1 cellular context compared by ENCODE assay signal in the genomic region with DNA sequence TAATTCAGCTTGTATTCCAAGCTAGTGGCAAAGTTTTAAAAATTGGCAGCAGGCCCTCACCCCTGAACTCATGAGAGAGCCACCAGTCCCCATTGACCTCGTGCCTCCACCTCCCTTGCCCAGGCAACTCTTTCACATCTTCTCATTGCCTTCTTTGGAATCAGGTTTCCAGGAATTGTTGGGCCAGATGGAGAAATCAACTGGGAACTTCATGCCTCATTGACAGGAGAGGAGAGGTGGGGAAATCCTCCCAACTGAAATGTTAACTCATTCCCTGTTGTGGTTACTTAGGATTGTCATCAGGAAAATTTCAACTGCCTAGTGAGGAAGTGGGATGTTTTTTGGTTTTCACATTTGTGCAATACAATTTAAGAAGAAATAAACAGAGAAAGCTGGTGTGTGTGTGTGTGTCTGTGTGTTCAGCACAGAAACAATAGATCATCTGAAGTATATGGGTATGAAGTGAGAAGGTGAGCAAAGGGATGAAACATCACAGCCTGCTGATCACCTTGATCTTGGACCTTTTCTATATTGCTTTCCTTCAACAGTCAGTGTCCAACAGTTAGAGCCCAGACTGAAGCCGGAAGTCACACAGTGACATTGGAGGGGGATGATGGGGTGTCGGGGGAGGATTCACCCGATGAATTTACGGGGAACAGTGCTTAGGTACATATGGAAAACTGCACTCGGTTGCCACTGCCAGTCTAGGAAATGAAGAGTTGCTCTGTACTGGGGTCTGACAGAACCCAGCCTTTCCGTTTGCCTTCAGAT.
TF ChIP-seq lines count a peak whose summit lies in the region.

No MANE protein-coding gene starts in this region.

TF ChIP-seq in SK-N-SH, 30 proteins besides CTCF, POLR2A, EP300 and RAD21 (continued from another document):
- TF ChIP-seq, protein P1, sequence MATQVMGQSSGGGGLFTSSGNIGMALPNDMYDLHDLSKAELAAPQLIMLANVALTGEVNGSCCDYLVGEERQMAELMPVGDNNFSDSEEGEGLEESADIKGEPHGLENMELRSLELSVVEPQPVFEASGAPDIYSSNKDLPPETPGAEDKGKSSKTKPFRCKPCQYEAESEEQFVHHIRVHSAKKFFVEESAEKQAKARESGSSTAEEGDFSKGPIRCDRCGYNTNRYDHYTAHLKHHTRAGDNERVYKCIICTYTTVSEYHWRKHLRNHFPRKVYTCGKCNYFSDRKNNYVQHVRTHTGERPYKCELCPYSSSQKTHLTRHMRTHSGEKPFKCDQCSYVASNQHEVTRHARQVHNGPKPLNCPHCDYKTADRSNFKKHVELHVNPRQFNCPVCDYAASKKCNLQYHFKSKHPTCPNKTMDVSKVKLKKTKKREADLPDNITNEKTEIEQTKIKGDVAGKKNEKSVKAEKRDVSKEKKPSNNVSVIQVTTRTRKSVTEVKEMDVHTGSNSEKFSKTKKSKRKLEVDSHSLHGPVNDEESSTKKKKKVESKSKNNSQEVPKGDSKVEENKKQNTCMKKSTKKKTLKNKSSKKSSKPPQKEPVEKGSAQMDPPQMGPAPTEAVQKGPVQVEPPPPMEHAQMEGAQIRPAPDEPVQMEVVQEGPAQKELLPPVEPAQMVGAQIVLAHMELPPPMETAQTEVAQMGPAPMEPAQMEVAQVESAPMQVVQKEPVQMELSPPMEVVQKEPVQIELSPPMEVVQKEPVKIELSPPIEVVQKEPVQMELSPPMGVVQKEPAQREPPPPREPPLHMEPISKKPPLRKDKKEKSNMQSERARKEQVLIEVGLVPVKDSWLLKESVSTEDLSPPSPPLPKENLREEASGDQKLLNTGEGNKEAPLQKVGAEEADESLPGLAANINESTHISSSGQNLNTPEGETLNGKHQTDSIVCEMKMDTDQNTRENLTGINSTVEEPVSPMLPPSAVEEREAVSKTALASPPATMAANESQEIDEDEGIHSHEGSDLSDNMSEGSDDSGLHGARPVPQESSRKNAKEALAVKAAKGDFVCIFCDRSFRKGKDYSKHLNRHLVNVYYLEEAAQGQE (IDR thresholded peaks at IDR 0.05; ENCODE audit: low read depth, low read length), result no peak
- no peak for TF ChIP-seq FOXM1 (IDR thresholded peaks at IDR 0.05; ENCODE audit: low read depth)
- no peak for TF ChIP-seq CHD2 (IDR thresholded peaks at IDR 0.05; ENCODE audit: low read length, partially characterized antibody)
- no peak for TF ChIP-seq GABPA (IDR thresholded peaks at IDR 0.05; ENCODE audit: low read depth)
